ENCODE assay signal across 8 cellular contexts in the genomic region with DNA sequence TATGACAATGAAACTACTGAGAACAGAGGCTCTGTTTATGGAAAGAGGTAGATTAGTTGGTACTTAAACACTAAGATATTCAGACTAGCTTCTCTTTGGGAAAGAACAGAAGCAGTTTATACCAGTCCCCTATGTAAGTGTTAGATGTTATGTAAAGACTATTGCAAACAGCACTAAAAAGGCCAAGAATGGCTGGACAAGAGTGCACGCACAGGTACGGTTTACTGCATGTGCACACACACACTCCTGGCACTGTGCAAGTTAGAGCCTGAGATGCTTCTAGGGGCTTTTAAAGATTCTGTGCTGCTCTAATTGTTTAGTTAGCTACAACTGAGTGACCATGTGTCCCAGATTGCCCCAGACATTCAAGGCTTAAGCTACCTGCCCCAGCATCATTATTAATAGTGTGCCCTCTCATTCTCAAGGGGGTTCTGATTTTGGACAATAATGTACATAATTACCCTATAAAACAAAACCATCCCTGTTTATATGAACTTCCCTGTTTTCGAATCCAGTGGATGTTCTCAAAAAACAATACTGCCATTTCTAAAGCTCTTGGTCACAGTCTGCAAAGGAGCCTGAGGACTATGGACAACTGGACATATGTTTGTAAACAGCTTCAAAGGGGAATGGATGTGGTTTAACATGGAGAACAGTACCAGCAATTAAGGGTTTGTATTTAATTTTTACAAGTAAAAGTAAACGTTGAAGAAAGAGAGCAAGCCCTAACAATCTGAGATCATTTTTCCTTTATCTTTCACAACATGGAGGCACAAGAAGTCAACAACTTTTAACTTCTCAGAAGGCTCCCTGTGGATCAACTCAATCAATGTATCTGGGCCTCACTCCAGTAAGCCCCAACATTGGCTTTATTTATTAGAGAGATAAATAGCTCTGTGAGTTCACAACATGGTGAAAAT.
DNase-seq lines count a peak whose midpoint lies in the region.

No MANE protein-coding gene starts in this region.

- peak overlapping the region; percentile 90 for H3K27ac ChIP-seq in layer of hippocampus (ENCODE audit: low read depth, low read length)

- no peak for DNase-seq in T-helper 2 cell treated with Interferon-gamma antibody and Interleukin-4, amounts not matched to agents 5 μg/mL and 100 μg/mL, for 36 hours (ENCODE audit: low spot score)
- no peak for DNase-seq in T-helper 2 cell
- peak; percentile 69 for DNase-seq in superior temporal gyrus (ENCODE audit: extremely low spot score)
- DNase-seq in NCI-H748 treated with DMSO at 0.1 percent for 48 hours (lab: John Stamatoyannopoulos, UW) = no peak
- no peak for DNase-seq in kidney tubule cell (ENCODE audit: low spot score)
- no peak for DNase-seq in NCI-H524 (lab: John Stamatoyannopoulos, UW)

- no peaks in the 10 kb centered on the region for H3K27me3 ChIP-seq in layer of hippocampus (ENCODE audit: control insufficient read depth, insufficient read depth, low read length)

- peaks cover 2% of the 10 kb centered on the region for H3K36me3 Mint-ChIP-seq in T-helper 2 cell treated with Interferon-gamma antibody and Interleukin-4, amounts not matched to agents 5 μg/mL and 100 μg/mL, for 36 hours (ENCODE audit: low read depth)
- no peaks in the 10 kb centered on the region for H3K36me3 Mint-ChIP-seq in activated naive CD8-positive, alpha-beta T cell

- H3K9me3 Mint-ChIP-seq in T-helper 2 cell treated with Interferon-gamma antibody and Interleukin-4, amounts not matched to agents 5 μg/mL and 100 μg/mL, for 36 hours = no peaks in the 10 kb centered on the region
- H3K9me3 Mint-ChIP-seq in activated naive CD8-positive, alpha-beta T cell (ENCODE audit: low read depth) = no peaks in the 10 kb centered on the region

- H3K27ac Mint-ChIP-seq in T-helper 2 cell treated with Interferon-gamma antibody and Interleukin-4, amounts not matched to agents 5 μg/mL and 100 μg/mL, for 36 hours = peak overlapping the region; percentile 98
- H3K27ac Mint-ChIP-seq in activated naive CD8-positive, alpha-beta T cell = no peak overlapping the region

- H3K4me3 Mint-ChIP-seq in T-helper 2 cell treated with Interferon-gamma antibody and Interleukin-4, amounts not matched to agents 5 μg/mL and 100 μg/mL, for 36 hours = peak overlapping the region; percentile 95
- peak overlapping the region; percentile 92 for H3K4me3 Mint-ChIP-seq in activated naive CD8-positive, alpha-beta T cell

- peaks cover 36% of the 10 kb centered on the region for H3K4me1 Mint-ChIP-seq in T-helper 2 cell treated with Interferon-gamma antibody and Interleukin-4, amounts not matched to agents 5 μg/mL and 100 μg/mL, for 36 hours (ENCODE audit: low read depth)
- H3K4me1 Mint-ChIP-seq in activated naive CD8-positive, alpha-beta T cell (ENCODE audit: low read depth) = peaks cover 25% of the 10 kb centered on the region

- H3K27me3 Mint-ChIP-seq in T-helper 2 cell treated with Interferon-gamma antibody and Interleukin-4, amounts not matched to agents 5 μg/mL and 100 μg/mL, for 36 hours (ENCODE audit: low read depth) = no peaks in the 10 kb centered on the region
- H3K27me3 Mint-ChIP-seq in activated naive CD8-positive, alpha-beta T cell = peaks cover 4% of the 10 kb centered on the region
